Comparison of ENCODE assay signal across 24 cellular contexts in the genomic region with DNA sequence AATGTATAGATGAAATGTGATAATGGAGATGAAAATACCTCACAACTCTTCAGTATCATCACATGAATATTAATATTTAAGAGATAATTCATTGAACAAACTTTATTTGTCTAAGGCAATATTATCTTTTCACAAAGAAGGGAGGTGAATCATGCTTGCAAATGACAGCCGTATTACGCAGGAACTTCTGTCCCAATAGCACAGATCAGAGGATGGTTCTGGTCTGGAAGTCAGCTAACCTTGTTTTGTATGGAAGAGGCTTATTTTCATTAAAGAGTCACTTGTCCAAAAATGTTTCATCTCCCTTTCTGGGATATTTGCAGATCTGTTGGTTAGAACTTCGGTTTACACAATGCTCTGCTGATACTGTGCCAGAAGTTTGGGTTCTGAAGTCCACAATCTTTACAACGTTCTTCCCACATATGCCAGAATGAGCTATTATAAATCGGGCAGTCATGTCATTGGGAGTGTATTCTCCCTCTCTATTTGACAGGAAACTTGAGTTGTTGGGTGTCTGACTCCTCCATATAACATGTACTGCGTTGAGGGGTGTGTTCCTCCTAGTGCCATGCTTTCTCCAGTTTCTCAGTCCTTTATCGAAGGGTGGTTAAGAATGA. TPM values are rescaled to one million over a fixed set of nuclear protein-coding genes. Genes with fewer than 3 reads are reported as not detected.
DNase-seq lines count a peak whose midpoint lies in the region; ATAC-seq and TF ChIP-seq lines count a peak whose summit lies in the region.
"Had no signal": no experiment of that assay in that cellular context is flagged by ENCODE, and none has a peak within 500 bp of the region (broad histone marks: within the 10 kb centered on the region; RNA-seq: fewer than 3 reads in every experiment).

No MANE protein-coding gene starts in this region.

- peaks cover 9% of the 10 kb centered on the region for H3K36me3 ChIP-seq in left ventricle myocardium inferior
- no peaks in the 10 kb centered on the region for H3K36me3 ChIP-seq in colonic mucosa
- peaks cover 0 to 13% (median 2%) of the 10 kb centered on the region in 4 donors for H3K36me3 ChIP-seq in right lobe of liver

- H3K27ac ChIP-seq in left ventricle myocardium inferior (replicated peaks) (peak overlapping the region; percentile 1), colonic mucosa (no peak overlapping the region), right lobe of liver (peak overlapping the region in 1 of 3 donors; percentile 30)
- H3K27ac ChIP-seq: dorsolateral prefrontal cortex, pancreas, stomach, WERI-Rb-1 had no signal

- no peak for TF ChIP-seq POLR2A in right lobe of liver (IDR thresholded peaks at IDR 0.05)

- H3K4me3 ChIP-seq in left ventricle myocardium inferior (no peak overlapping the region), colonic mucosa (no peak overlapping the region), right lobe of liver (no peak overlapping the region)
- H3K4me3 ChIP-seq: dorsolateral prefrontal cortex, GM12878, pancreas, stomach had no signal

- ATAC-seq in Right ventricle myocardium inferior (no peak), right lobe of liver (peak; percentile 51 to 77 (median 65))
- ATAC-seq: GM12878, left ventricle myocardium superior, pancreas, sciatic nerve had no signal

- TF ChIP-seq CTCF in left ventricle myocardium inferior (IDR thresholded peaks at IDR 0.05; ENCODE audit: borderline replicate concordance) (no peak), colonic mucosa (IDR thresholded peaks at IDR 0.05) (no peak), right lobe of liver (IDR thresholded peaks at IDR 0.05) (no peak), glutamatergic neuron (IDR thresholded peaks at IDR 0.05; ENCODE audit: partially characterized antibody, unreplicated experiment) (no peak)

- H3K27me3 Mint-ChIP-seq in glutamatergic neuron (ENCODE audit: unreplicated experiment), result no peaks in the 10 kb centered on the region

- H3K4me1 ChIP-seq in left ventricle myocardium inferior (peaks cover 49% of the 10 kb centered on the region), colonic mucosa (no peaks in the 10 kb centered on the region), right lobe of liver (peaks cover 0 to 47% (median 18%) of the 10 kb centered on the region in 4 donors)

- H3K9me3 ChIP-seq in left ventricle myocardium inferior (replicated peaks) (no peaks in the 10 kb centered on the region), colonic mucosa (no peaks in the 10 kb centered on the region), right lobe of liver (no peaks in the 10 kb centered on the region)
- H3K9me3 ChIP-seq: pancreas, stomach had no signal

- peaks cover 5% of the 10 kb centered on the region for H3K9me3 Mint-ChIP-seq in glutamatergic neuron (ENCODE audit: unreplicated experiment)
- H3K9me3 Mint-ChIP-seq: activated T-helper 1 cell treated with anti-CD3 and anti-CD28 coated beads, Interleukin-12 subunit alpha, Interleukin-12 subunit beta, Interleukin-2, Interleukin-4 antibody, amounts not matched to agents 30 ng/mL and 10 ng/mL and 1 ng/mL, durations not matched to agents 14 hours and 24 hours and 36 hours had no signal

- no peak for DNase-seq in left ventricle myocardium inferior
- no peak for DNase-seq in Right ventricle myocardium inferior (ENCODE audit: missing footprints)
- peak; percentile 35 for DNase-seq in colonic mucosa
- DNase-seq in right lobe of liver, result no peak
- DNase-seq in glutamatergic neuron, result no peak
- DNase-seq in anterior cingulate cortex (lab: John Stamatoyannopoulos, UW), result no peak
- no peak for DNase-seq in SKM-1 treated with dmso at 0.1 percent for 144 hours (lab: John Stamatoyannopoulos, UW; ENCODE audit: unreplicated experiment)
- DNase-seq in COLO668 (lab: John Stamatoyannopoulos, UW; ENCODE audit: unreplicated experiment), result no peak
- DNase-seq: ACHN; activated CD8-positive, alpha-beta memory T cell treated with anti-CD3 and anti-CD28 coated beads for 24 hours; dorsolateral prefrontal cortex; H7; left ventricle myocardium superior; NCI-H1417 treated with DMSO at 0.1 percent for 48 hours; NCI-H524 treated with DMSO at 0.1 percent for 48 hours; pancreas; stomach; T-helper 1 cell had no signal

- no peak overlapping the region for H3K27ac Mint-ChIP-seq in glutamatergic neuron (ENCODE audit: unreplicated experiment)
- H3K27ac Mint-ChIP-seq: activated T-helper 1 cell treated with anti-CD3 and anti-CD28 coated beads, Interleukin-12 subunit alpha, Interleukin-12 subunit beta, Interleukin-2, Interleukin-4 antibody, amounts not matched to agents 30 ng/mL and 10 ng/mL and 1 ng/mL, durations not matched to agents 14 hours and 24 hours and 36 hours had no signal

- no peak overlapping the region for H3K9ac ChIP-seq in colonic mucosa (ENCODE audit: low read depth in 2 of 2, low read length in 2 of 2)

- no peak overlapping the region for H3K4me3 Mint-ChIP-seq in glutamatergic neuron (ENCODE audit: unreplicated experiment)
- H3K4me3 Mint-ChIP-seq: activated T-helper 1 cell treated with anti-CD3 and anti-CD28 coated beads, Interleukin-12 subunit alpha, Interleukin-12 subunit beta, Interleukin-2, Interleukin-4 antibody, amounts not matched to agents 30 ng/mL and 10 ng/mL and 1 ng/mL, durations not matched to agents 14 hours and 24 hours and 36 hours had no signal

- no peaks in the 10 kb centered on the region for H3K4me1 Mint-ChIP-seq in glutamatergic neuron (ENCODE audit: low read depth, unreplicated experiment)

- H3K27me3 ChIP-seq in left ventricle myocardium inferior (ENCODE audit: low read depth) (no peaks in the 10 kb centered on the region), colonic mucosa (no peaks in the 10 kb centered on the region), right lobe of liver (no peaks in the 10 kb centered on the region)
- H3K27me3 ChIP-seq: dorsolateral prefrontal cortex, pancreas, stomach had no signal

- intact Hi-C loops in left ventricle myocardium inferior (cut with micrococcal nuclease), result no loop called here
- intact Hi-C loops in Right ventricle myocardium inferior (cut with DNase I), result no loop called here
- intact Hi-C loops in colonic mucosa (cut with DNase I), result no loop called here
- intact Hi-C loops in right lobe of liver (cut with DNase I), result no loop called here

- 37% methylated on average over 6 of the region's 7 CpGs for WGBS in right lobe of liver (ENCODE audit: insufficient coverage, low coverage, low lambda C conversion rate, missing lambda C conversion rate)

- H3K36me3 Mint-ChIP-seq in glutamatergic neuron (ENCODE audit: unreplicated experiment), result no peaks in the 10 kb centered on the region

RNA-seq across cellular contexts. Expression of a gene that starts 29.8 kb away (rescaled TPM):
- total RNA-seq in left ventricle myocardium inferior (44.7 TPM), Right ventricle myocardium inferior (46.0 TPM), colonic mucosa (10 to 100 TPM; 73.2 to 90.4 TPM), right lobe of liver (10 to 100 TPM; 24.4 to 52.5 (median 36.1) TPM), glutamatergic neuron (ENCODE audit: unreplicated experiment) (60.6 TPM)

RNA-seq across cellular contexts. Expression of a gene that starts 37.5 kb away (rescaled TPM):
- total RNA-seq in left ventricle myocardium inferior (24.5 TPM), Right ventricle myocardium inferior (18.6 TPM), colonic mucosa (10 to 100 TPM; 28.6 to 34.8 TPM), right lobe of liver (10 to 100 TPM; 14.1 to 30.3 (median 18.2) TPM), glutamatergic neuron (ENCODE audit: unreplicated experiment) (409 TPM)

RNA-seq across cellular contexts. Expression of a gene that starts 54.4 kb away (rescaled TPM):
- total RNA-seq in left ventricle myocardium inferior (not detected), Right ventricle myocardium inferior (not detected), colonic mucosa (not detected), right lobe of liver (100 to 1,000 TPM in 4 of 6 experiments, 10 to 100 TPM in 2; 74.8 to 378 (median 229) TPM), glutamatergic neuron (ENCODE audit: unreplicated experiment) (not detected)
- total RNA-seq: activated T-helper 1 cell treated with anti-CD3 and anti-CD28 coated beads, Interleukin-12 subunit alpha, Interleukin-12 subunit beta, Interleukin-2, Interleukin-4 antibody, amounts not matched to agents 30 ng/mL and 10 ng/mL and 1 ng/mL, durations not matched to agents 14 hours and 24 hours and 36 hours; bronchial epithelial cell; GM12878; left ventricle myocardium superior; sciatic nerve; urinary bladder had no signal

Comparison
In these comparisons a context has a peak if more than half of its experiments do, and no peak if none do; other contexts are left out.
1. RNA of a gene that starts 37.5 kb away (total RNA-seq): 409 TPM in glutamatergic neuron (single experiment); 28.6 to 34.8 TPM in colonic mucosa, 24.5 TPM in left ventricle myocardium inferior (single experiment), 14.1 to 30.3 TPM in right lobe of liver and 18.6 TPM in Right ventricle myocardium inferior (single experiment); every median in the first group is over 10 times any median in the second.
2. RNA of a gene that starts 54.4 kb away (total RNA-seq): 74.8 to 378 TPM in right lobe of liver; not detected in left ventricle myocardium inferior (single experiment), not detected in colonic mucosa, not detected in Right ventricle myocardium inferior (single experiment) and not detected in glutamatergic neuron (single experiment); every median in the first group is over 10 times any median in the second.